In the genomic region with DNA sequence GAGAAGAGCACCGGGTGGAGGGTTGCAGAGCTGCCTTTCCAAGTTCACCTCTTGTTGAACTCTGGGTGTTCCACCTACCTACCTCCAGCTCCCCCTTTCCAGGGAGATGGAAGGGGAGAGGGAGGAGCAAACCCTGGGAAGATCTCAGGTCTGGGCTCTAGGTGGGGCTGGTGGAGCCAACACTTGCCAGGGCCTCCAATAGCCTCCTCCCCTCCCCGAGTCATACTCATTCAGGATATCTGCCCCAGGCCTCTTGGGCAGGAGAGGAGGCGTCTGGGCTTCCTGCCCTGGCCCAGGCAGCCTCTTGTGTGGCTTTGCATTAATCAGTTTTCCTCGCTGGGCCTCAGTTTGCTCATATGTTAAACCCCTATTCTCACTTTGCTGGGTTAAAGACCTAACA, we compare ENCODE assay signal across 11 cellular contexts. TPM values are rescaled to one million over a fixed set of nuclear protein-coding genes. Genes with fewer than 3 reads are reported as not detected.
A peak's percentile ranks its signal among the peaks of the same experiment; 100 is the strongest.
DNase-seq lines count a peak whose midpoint lies in the region; ATAC-seq and TF ChIP-seq lines count a peak whose summit lies in the region.
"Had no signal": no experiment of that assay in that cellular context is flagged by ENCODE, and none has a peak within 500 bp of the region (broad histone marks: within the 10 kb centered on the region; RNA-seq: fewer than 3 reads in every experiment).

No MANE protein-coding gene starts in this region.

- H3K36me3 ChIP-seq in NT2/D1 (ENCODE audit: insufficient read depth, insufficient read length, low read length) = no peaks in the 10 kb centered on the region
- H3K36me3 ChIP-seq: gastroesophageal sphincter had no signal

- no peak overlapping the region for H3K9ac ChIP-seq in NT2/D1 (ENCODE audit: insufficient read length, low read depth)

- DNase-seq in NCI-H2029 treated with DMSO at 0.1 percent for 48 hours (lab: John Stamatoyannopoulos, UW) = peak; percentile 14
- no peak for DNase-seq in NCI-H2029 (lab: John Stamatoyannopoulos, UW)
- peak; percentile 44 for DNase-seq in NT2/D1 (ENCODE audit: low read depth, low spot score)
- DNase-seq in dorsolateral prefrontal cortex = peak in 2 of 10 donors; percentile 40 to 41
- DNase-seq in substantia nigra (lab: John Stamatoyannopoulos, UW) = peak in 4 of 49 donors; percentile 36 to 47 (median 39)
- no peak for DNase-seq in stimulated activated CD4-positive, alpha-beta T cell treated with anti-CD3 and anti-CD28 coated beads, Interleukin-2, amount 100 ng/mL, for 48 hours
- no peak for DNase-seq in NCI-H345 treated with DMSO at 0.1 percent for 48 hours (lab: John Stamatoyannopoulos, UW; ENCODE audit: unreplicated experiment)
- DNase-seq: T-cell had no signal

- peaks cover 15% of the 10 kb centered on the region for H3K4me1 ChIP-seq in NT2/D1 (ENCODE audit: insufficient read depth, insufficient read length)

- no peak overlapping the region for H3K4me3 ChIP-seq in NT2/D1 (ENCODE audit: insufficient read length, low read depth)
- no peak overlapping the region for H3K4me3 ChIP-seq in dorsolateral prefrontal cortex
- H3K4me3 ChIP-seq: gastroesophageal sphincter, skin epidermis had no signal

- H3K9me3 ChIP-seq in NT2/D1 (ENCODE audit: insufficient read depth, low read length) = no peaks in the 10 kb centered on the region
- H3K9me3 ChIP-seq: gastroesophageal sphincter had no signal

- H3K27ac ChIP-seq in dorsolateral prefrontal cortex = peak overlapping the region in 57 of 59 donors; percentile 39 to 97 (median 85)
- H3K27ac ChIP-seq in substantia nigra (ENCODE audit: low read depth, low read length, poor library complexity, severe bottlenecking) = peak overlapping the region; percentile 76
- H3K27ac ChIP-seq: gastroesophageal sphincter, skin epidermis had no signal

- no peak for ATAC-seq in GM18517 (IDR thresholded peaks at IDR 0.05; ENCODE audit: unreplicated experiment)
- ATAC-seq: gastroesophageal sphincter, T-cell had no signal

- H3K27me3 ChIP-seq in NT2/D1 (ENCODE audit: insufficient read depth, insufficient read length) (peaks cover 21% of the 10 kb centered on the region), dorsolateral prefrontal cortex (no peaks in the 10 kb centered on the region)

- peak in 1 of 56 donors; percentile 6 for TF ChIP-seq CTCF in dorsolateral prefrontal cortex (IDR thresholded peaks at IDR 0.05 in 54 of 56, conservative IDR thresholded peaks at IDR 0.05 in 2 of 56; ENCODE audit: low read depth in 1 of 56, partially characterized antibody in 56 of 56)

- intact Hi-C loops in dorsolateral prefrontal cortex (cut with DNase I) = loop anchor here (2.0 to 5.0 kb wide), 7 partner anchors 33 to 423 kb away; a partner anchor contains a TSS

RNA-seq across cellular contexts. Expression of a gene that starts 13.4 kb away (rescaled TPM):
- 100 to 1,000 TPM; 108 to 286 (median 187) TPM for total RNA-seq in dorsolateral prefrontal cortex

Comparison
In these comparisons a context has a peak if more than half of its experiments do, and no peak if none do; other contexts are left out.
1. DNase-seq: peak in NCI-H2029 treated with DMSO at 0.1 percent for 48 hours (single experiment) and NT2/D1 (single experiment); none in NCI-H2029 (single experiment), stimulated activated CD4-positive, alpha-beta T cell treated with anti-CD3 and anti-CD28 coated beads, Interleukin-2, amount 100 ng/mL, for 48 hours (0 of 2) and NCI-H345 treated with DMSO at 0.1 percent for 48 hours (single experiment).